In the genomic region with DNA sequence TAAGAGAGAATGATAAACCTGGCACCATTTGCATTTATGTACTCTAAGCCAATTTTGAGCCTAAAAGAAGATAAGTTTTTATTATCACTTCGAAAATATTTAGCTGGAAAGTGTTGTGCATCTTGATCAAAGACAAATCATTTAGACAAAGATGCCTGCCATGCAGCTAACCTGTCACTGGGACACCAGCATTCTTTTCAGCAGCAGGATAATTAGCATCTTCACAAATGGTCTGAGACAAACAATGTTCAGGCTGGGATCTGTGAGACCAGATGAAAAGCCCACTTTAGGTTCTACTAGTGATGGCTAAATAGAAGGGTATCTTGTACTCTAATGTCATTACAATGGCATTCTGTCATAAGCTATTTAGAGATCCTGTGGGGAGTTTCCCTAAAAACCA, we compare ENCODE assay signal across 17 cellular contexts.
"Had no signal": no experiment of that assay in that cellular context is flagged by ENCODE, and none has a peak within 500 bp of the region (broad histone marks: within the 10 kb centered on the region; RNA-seq: fewer than 3 reads in every experiment).

No MANE protein-coding gene starts in this region.

- H3K4me1 ChIP-seq: lower lobe of right lung had no signal

- H3K27ac ChIP-seq: epithelial cell of prostate, gastrocnemius medialis, left lung, lower lobe of right lung, right atrium auricular region, suprapubic skin, thyroid gland had no signal

- FAIRE-seq: urothelium cell line had no signal

- H3K9me3 ChIP-seq: esophagus muscularis mucosa, gastrocnemius medialis, left lung, lower lobe of right lung, right atrium auricular region, suprapubic skin, thyroid gland had no signal

- H3K4me3 ChIP-seq: gastrocnemius medialis, left lung, lower lobe of right lung, right atrium auricular region, smooth muscle cell, suprapubic skin, thyroid gland had no signal

- DNase-seq: effector memory CD8-positive, alpha-beta T cell; gastrocnemius medialis; glutamatergic neuron; islet precursor cell; left lung; lower lobe of right lung; nephron progenitor cell; posterior cingulate gyrus; stimulated activated CD4-positive, alpha-beta T cell treated with anti-CD3 and anti-CD28 coated beads, Interleukin-2, amount 100 ng/mL, for 48 hours; stimulated activated naive CD4-positive, alpha-beta T cell treated with Interleukin-2 at 50 U/mL for 16 hours; thyroid gland had no signal

- H3K4me2 ChIP-seq: smooth muscle cell had no signal

- H3K36me3 ChIP-seq: esophagus muscularis mucosa, gastrocnemius medialis, left lung, lower lobe of right lung, right atrium auricular region, suprapubic skin, thyroid gland had no signal

- ATAC-seq: effector memory CD8-positive, alpha-beta T cell; gastrocnemius medialis; left lung; lower lobe of right lung had no signal
